ENCODE assay signal across 26 cellular contexts in genomic region chr4:38422850-38423249, GRCh38.
"Had no signal": no experiment of that assay in that cellular context is flagged by ENCODE, and none has a peak within 500 bp of the region (broad histone marks: within the 10 kb centered on the region; RNA-seq: fewer than 3 reads in every experiment).

No MANE protein-coding gene starts in this region.

- H3K9me3 ChIP-seq: left ventricle myocardium inferior, pancreas, psoas muscle, stomach, testis, thyroid gland, transverse colon, vagina had no signal

- DNase-seq: hypothalamus; islet precursor cell; left ventricle myocardium inferior; mesendoderm; naive B cell; nucleus accumbens; pancreas; posterior cingulate gyrus; psoas muscle; stimulated activated CD4-positive, alpha-beta T cell treated with anti-CD3 and anti-CD28 coated beads, Interleukin-12 subunit alpha, Interleukin-12 subunit beta, amount 100 ng/mL, for 4 hours; stimulated activated CD4-positive, alpha-beta T cell treated with anti-CD3 and anti-CD28 coated beads, Interleukin-15, amount 100 ng/mL, for 24 hours; stimulated activated CD4-positive, alpha-beta T cell treated with anti-CD3 and anti-CD28 coated beads, Interleukin-2, amount 100 ng/mL, for 24 hours; stimulated activated CD4-positive, alpha-beta T cell treated with anti-CD3 and anti-CD28 coated beads, Interleukin-4, amount 100 ng/mL, for 1 hour; stimulated activated naive B cell treated with anti-CD40 and anti-IgM and Interleukin-4, amounts not matched to agents 10 μg/mL and 1 μg/mL and 100 μg/mL, for 72 hours; stimulated activated naive CD8-positive, alpha-beta T cell treated with anti-CD3 and anti-CD28 coated beads, Interleukin-15, Interleukin-2, amounts not matched to agents 100 U/mL and 50 U/mL, for 24 hours; stomach; testis; thyroid gland; transverse colon; upper lobe of left lung had no signal

- H3K27ac Mint-ChIP-seq: mesothelial cell of epicardium; stimulated activated naive B cell treated with anti-CD40 and anti-IgM and Interleukin-4, amounts not matched to agents 10 μg/mL and 1 μg/mL and 100 μg/mL, for 72 hours had no signal

- H3K27me3 Mint-ChIP-seq: naive B cell had no signal

- H3K36me3 ChIP-seq: left ventricle myocardium inferior, pancreas, stomach, thyroid gland, transverse colon, upper lobe of left lung, vagina had no signal

- H3K36me3 Mint-ChIP-seq: mesothelial cell of epicardium had no signal

- ATAC-seq: pancreas; psoas muscle; sciatic nerve; stimulated activated naive B cell treated with anti-CD40 and anti-IgM and Interleukin-4, amounts not matched to agents 10 μg/mL and 1 μg/mL and 100 μg/mL, for 72 hours; stimulated activated naive CD8-positive, alpha-beta T cell treated with anti-CD3 and anti-CD28 coated beads, Interleukin-15, Interleukin-2, amounts not matched to agents 100 U/mL and 50 U/mL, for 24 hours had no signal

- H3K4me3 Mint-ChIP-seq: mesothelial cell of epicardium; nephron; stimulated activated naive B cell treated with anti-CD40 and anti-IgM and Interleukin-4, amounts not matched to agents 10 μg/mL and 1 μg/mL and 100 μg/mL, for 72 hours had no signal

- H3K27ac ChIP-seq: left ventricle myocardium inferior, pancreas, psoas muscle, skin epidermis, testis, thyroid gland, transverse colon, upper lobe of left lung, vagina had no signal

- H3K4me3 ChIP-seq: left ventricle myocardium inferior, lung, pancreas, psoas muscle, skin epidermis, stomach, testis, thyroid gland, transverse colon, upper lobe of left lung, vagina had no signal

- H3K27me3 ChIP-seq: pancreas, stomach, testis, thyroid gland, transverse colon, upper lobe of left lung, vagina had no signal

- H3K4me1 ChIP-seq: left ventricle myocardium inferior, pancreas, psoas muscle, testis, transverse colon, vagina had no signal
